ENCODE assay signal across 8 cellular contexts in genomic region chr19:57241181-57241580, GRCh38. TPM values are rescaled to one million over a fixed set of nuclear protein-coding genes. Genes with fewer than 3 reads are reported as not detected.
DNase-seq lines count a peak whose midpoint lies in the region; ATAC-seq and TF ChIP-seq lines count a peak whose summit lies in the region.

No MANE protein-coding gene starts in this region.

- ATAC-seq in lung (ENCODE audit: insufficient read depth, low FRiP score) (no peak), upper lobe of left lung (ENCODE audit: low FRiP score in 2 of 2) (no peak)

- dilution Hi-C loops in mammary epithelial cell (cut with HindIII; ENCODE audit: low sequenced_read_pairs), result no loop called here

- H3K4me3 ChIP-seq in BLaER1 (peak overlapping the region; percentile 89), mammary epithelial cell (replicated peaks in 1 of 3; ENCODE audit: insufficient read depth in 1 of 3, low read depth in 2 of 3, low read length in 3 of 3) (peak overlapping the region; percentile 62 to 94 (median 81)), lung (peak overlapping the region; percentile 98), upper lobe of left lung (peak overlapping the region; percentile 77 to 99 (median 94))

- peaks cover 18% of the 10 kb centered on the region for H4K20me1 ChIP-seq in BLaER1
- H4K20me1 ChIP-seq in mammary epithelial cell (ENCODE audit: insufficient read depth, low read length), result no peaks in the 10 kb centered on the region

- H3K36me3 ChIP-seq in BLaER1 (peaks cover 25% of the 10 kb centered on the region), mammary epithelial cell (ENCODE audit: insufficient read depth, low read length) (no peaks in the 10 kb centered on the region), lung (ENCODE audit: control insufficient read depth in 2 of 2, insufficient read depth in 2 of 2, low read length in 2 of 2) (peaks cover 12 to 18% of the 10 kb centered on the region in 2 donors), upper lobe of left lung (peaks cover 12 to 29% (median 19%) of the 10 kb centered on the region in 4 donors)

- in situ Hi-C loops in mammary epithelial cell (cut with MboI; ENCODE audit: low sequenced_read_pairs in 2 of 2), result no loop called here

- peak overlapping the region; percentile 82 for H3K4me2 ChIP-seq in BLaER1
- peak overlapping the region; percentile 94 for H3K4me2 ChIP-seq in mammary epithelial cell (ENCODE audit: insufficient read depth, low read depth, low read length)

- peak; percentile 8 for DNase-seq in LHCN-M2 (ENCODE audit: low read depth)
- peak; percentile 12 for DNase-seq in mammary epithelial cell
- DNase-seq in lung (ENCODE audit: low spot score), result no peak
- no peak for DNase-seq in upper lobe of left lung
- DNase-seq in midbrain (lab: John Stamatoyannopoulos, UW), result no peak
- DNase-seq in activated CD4-positive, alpha-beta T cell treated with anti-CD3 and anti-CD28 coated beads for 4 hours, result no peak
- DNase-seq in HCEC 1CT, result no peak

- no peak for TF ChIP-seq CTCF in mammary epithelial cell (conservative IDR thresholded peaks at IDR 0.05 in 1 of 2, IDR thresholded peaks at IDR 0.05 in 1 of 2; ENCODE audit: extremely low read depth in 1 of 2, insufficient read depth in 1 of 2, low read depth in 1 of 2, low read length in 2 of 2)
- no peak for TF ChIP-seq CTCF in lung (IDR thresholded peaks at IDR 0.05; ENCODE audit: control extremely low read depth, extremely low read depth)
- TF ChIP-seq CTCF in upper lobe of left lung (IDR thresholded peaks at IDR 0.05), result no peak

- peak overlapping the region; percentile 100 for H2AFZ ChIP-seq in mammary epithelial cell (ENCODE audit: low read depth, low read length)

- CTCF ChIA-PET in mammary epithelial cell (lab: Charles Lee; ENCODE audit: low non-redundant PET), result no interaction called here

- no peaks in the 10 kb centered on the region for H3K9me3 ChIP-seq in BLaER1
- no peaks in the 10 kb centered on the region for H3K9me3 ChIP-seq in mammary epithelial cell (replicated peaks; ENCODE audit: insufficient read depth, low read length)
- peaks cover 0 to 9% of the 10 kb centered on the region in 2 donors for H3K9me3 ChIP-seq in lung (ENCODE audit: control insufficient read depth in 2 of 2, insufficient read depth in 1 of 2, low read length in 1 of 2)
- H3K9me3 ChIP-seq in upper lobe of left lung, result no peaks in the 10 kb centered on the region

- no peak for TF ChIP-seq POLR2A in upper lobe of left lung (IDR thresholded peaks at IDR 0.05)

- H3K27me3 ChIP-seq in BLaER1, result peaks cover under 1% of the 10 kb centered on the region; the same call in 1 of the 2 replicates
- H3K27me3 ChIP-seq in mammary epithelial cell (ENCODE audit: insufficient read depth, low read length), result no peaks in the 10 kb centered on the region
- no peaks in the 10 kb centered on the region for H3K27me3 ChIP-seq in lung (ENCODE audit: control insufficient read depth, insufficient read depth)
- H3K27me3 ChIP-seq in upper lobe of left lung, result no peaks in the 10 kb centered on the region

- no peak for TF ChIP-seq EP300 in upper lobe of left lung (IDR thresholded peaks at IDR 0.05)

- no TSS peak for BruUV-seq in mammary epithelial cell (replicated peaks; lab: Mats Ljungman, UMichigan)

- H3K4me1 ChIP-seq in BLaER1 (peaks cover 24% of the 10 kb centered on the region), mammary epithelial cell (ENCODE audit: insufficient read depth, low read length) (peaks cover 15% of the 10 kb centered on the region), lung (ENCODE audit: control insufficient read depth in 2 of 2, insufficient read depth in 2 of 2, low read length in 2 of 2) (peaks cover 10 to 14% of the 10 kb centered on the region in 2 donors), upper lobe of left lung (peaks cover 18 to 23% (median 20%) of the 10 kb centered on the region in 4 donors)

- intact Hi-C loops in mammary epithelial cell (cut with micrococcal nuclease), result loop anchor here (2.0 kb wide), 2 partner anchors 122 to 136 kb away; partner anchors contain the start of genes TRAPPC2B and ZNF547

- peak overlapping the region; percentile 80 for H3K27ac ChIP-seq in BLaER1
- H3K27ac ChIP-seq in mammary epithelial cell (ENCODE audit: insufficient read depth, low read depth, low read length), result peak overlapping the region; percentile 87
- H3K27ac ChIP-seq in lung (ENCODE audit: low read depth in 1 of 2, low read length in 1 of 2), result peak overlapping the region; percentile 91 to 97
- H3K27ac ChIP-seq in upper lobe of left lung, result peak overlapping the region; percentile 89 to 94 (median 92)

- peaks cover 50% of the 10 kb centered on the region for H3K79me2 ChIP-seq in mammary epithelial cell (ENCODE audit: insufficient read depth, low read length)

- WGBS in mammary epithelial cell (ENCODE audit: low coverage, missing lambda C conversion rate), result 2% methylated on average over 7 of the region's 7 CpGs
- WGBS in lung, 2 donors, result 20 to 23% methylated on average over 7 of the region's 7 CpGs
- 16 to 21% methylated on average over 7 of the region's 7 CpGs for WGBS in upper lobe of left lung, 2 donors

- H3K9ac ChIP-seq in BLaER1 (peak overlapping the region; percentile 88), mammary epithelial cell (ENCODE audit: insufficient read depth, low read length) (peak overlapping the region; percentile 95)

RNA-seq across cellular contexts. Expression of gene ZNF805, which starts 0.7 kb away (rescaled TPM):
- total RNA-seq in LHCN-M2 (2014; rRNA removed) (8.6 and 9.2 TPM in 2 replicates), mammary epithelial cell (10 to 100 TPM; 13.5 to 37.5 TPM), lung (10 to 100 TPM; 13.8 to 29.0 TPM), upper lobe of left lung (10 to 100 TPM; 10.5 to 18.8 (median 12.8) TPM)
- polyA plus RNA-seq in LHCN-M2 (2012), result 1.9 TPM
- polyA plus RNA-seq in mammary epithelial cell (4.3 TPM), lung (1 to 10 TPM in 1 of 2 donors, under 1 TPM in 1; 0.65 to 1.8 TPM)
- 7.9 TPM for polyA minus RNA-seq in mammary epithelial cell

RNA-seq across cellular contexts. Expression of gene AURKC, which starts 10.4 kb away (rescaled TPM):
- total RNA-seq in LHCN-M2 (2014; rRNA removed), result 0.17 and 0.45 TPM in 2 replicates
- 0.95 TPM for polyA plus RNA-seq in LHCN-M2 (2012)
- 1 to 10 TPM in 1 of 2 donors, under 1 TPM in 1; 0.33 to 1.2 TPM for total RNA-seq in mammary epithelial cell
- polyA plus RNA-seq in mammary epithelial cell, result 0.32 TPM
- polyA minus RNA-seq in mammary epithelial cell, result not detected
- total RNA-seq in lung, result 1 to 10 TPM in 1 of 2 donors, under 1 TPM in 1; 0.80 to 1.2 TPM
- under 1 TPM; 0.50 to 0.85 TPM for polyA plus RNA-seq in lung
- 1 to 10 TPM in 2 of 6 donors, under 1 TPM in 2, not detected in 2; 0.84 to 2.1 (median 1.1) TPM for total RNA-seq in upper lobe of left lung

RNA-seq across cellular contexts. Expression of gene ZNF460, which starts 39.1 kb away (rescaled TPM):
- total RNA-seq in LHCN-M2 (2014; rRNA removed) (25.8 and 29.9 TPM in 2 replicates), mammary epithelial cell (100 to 1,000 TPM in 1 of 2 donors, 10 to 100 TPM in 1; 75.0 to 158 TPM), lung (100 to 1,000 TPM in 1 of 2 donors, 10 to 100 TPM in 1; 54.1 to 113 TPM), upper lobe of left lung (10 to 100 TPM; 37.6 to 88.0 (median 53.6) TPM)
- polyA plus RNA-seq in LHCN-M2 (2012), result 3.5 TPM
- polyA plus RNA-seq in mammary epithelial cell (15.2 TPM), lung (1 to 10 TPM; 1.2 to 4.0 TPM)
- 118 TPM for polyA minus RNA-seq in mammary epithelial cell

RNA-seq across cellular contexts. Expression of gene ZNF264, which starts 49.9 kb away (rescaled TPM):
- total RNA-seq in LHCN-M2 (2014; rRNA removed) (24.2 and 40.3 TPM in 2 replicates), mammary epithelial cell (10 to 100 TPM; 32.2 to 34.2 TPM), lung (10 to 100 TPM; 45.0 to 46.0 TPM), upper lobe of left lung (10 to 100 TPM; 35.1 to 60.1 (median 42.9) TPM)
- 6.3 TPM for polyA plus RNA-seq in LHCN-M2 (2012)
- polyA plus RNA-seq in mammary epithelial cell (5.8 TPM), lung (1 to 10 TPM; 5.7 to 8.2 TPM)
- polyA minus RNA-seq in mammary epithelial cell, result 27.1 TPM

Comparison
In these comparisons a context has a peak if more than half of its experiments do, and no peak if none do; other contexts are left out.
1. DNase-seq: peak in LHCN-M2 (single experiment) and mammary epithelial cell (single experiment); none in lung (single experiment), upper lobe of left lung (0 of 2), midbrain (single experiment), activated CD4-positive, alpha-beta T cell treated with anti-CD3 and anti-CD28 coated beads for 4 hours (0 of 2) and HCEC 1CT (single experiment).
2. Peak in every context shown above with its lines, with median percentiles within 50 percentile points of each other: H3K27ac ChIP-seq and H3K4me3 ChIP-seq.